In genomic region chr22:50401907-50402306, GRCh38 we compare ENCODE assay signal across 20 cellular contexts. TPM values are rescaled to one million over a fixed set of nuclear protein-coding genes. Genes with fewer than 3 reads are reported as not detected.
DNase-seq lines count a peak whose midpoint lies in the region; ATAC-seq, FAIRE-seq and TF ChIP-seq lines count a peak whose summit lies in the region.
"Had no signal": no experiment of that assay in that cellular context is flagged by ENCODE, and none has a peak within 500 bp of the region (broad histone marks: within the 10 kb centered on the region; RNA-seq: fewer than 3 reads in every experiment).

No MANE protein-coding gene starts in this region.

- H3K27ac Mint-ChIP-seq in H9: no peak overlapping the region
- H3K27ac Mint-ChIP-seq in brain: peak overlapping the region in 4 of 5 experiments; percentile 23 to 86 (median 64)
- peak overlapping the region; percentile 13 to 93 for H3K27ac Mint-ChIP-seq in natural killer cell
- H3K27ac Mint-ChIP-seq: B cell had no signal

- peaks cover 8 to 10% of the 10 kb centered on the region in 2 experiments for H3K4me1 Mint-ChIP-seq in H9
- H3K4me1 Mint-ChIP-seq in brain: peaks cover 21% of the 10 kb centered on the region
- peaks cover 50 to 59% of the 10 kb centered on the region in 2 donors for H3K4me1 Mint-ChIP-seq in natural killer cell

- H2BK20ac ChIP-seq in H9 (ENCODE audit: low read depth, low read length, poor library complexity, severe bottlenecking): no peak overlapping the region

- H3K79me1 ChIP-seq in H9 (ENCODE audit: insufficient read depth, low read depth, low read length, poor library complexity, severe bottlenecking): peaks cover 2% of the 10 kb centered on the region

- H4K5ac ChIP-seq in H9 (ENCODE audit: insufficient read length, low read depth, low read length): no peak overlapping the region

- DNase-seq in H9 (no peak), natural killer cell (no peak), spleen (no peak), H54 (ENCODE audit: insufficient read length, low spot score) (no peak), NCI-H2227 treated with DMSO at 0.1 percent for 48 hours (lab: John Stamatoyannopoulos, UW) (no peak), DMS 273 treated with DMSO at 0.1 percent for 48 hours (lab: John Stamatoyannopoulos, UW) (no peak)
- DNase-seq: CD4-positive, alpha-beta memory T cell; EL; GM23248; KG1; MV-4-11; NCI-H187; NCI-H345; NCI-H524 treated with DMSO at 0.1 percent for 48 hours; SHP77; SK-N-SH had no signal

- H3K36me3 ChIP-seq in spleen: peaks cover 0 to 73% (median 5%) of the 10 kb centered on the region in 6 donors

- H3K9ac ChIP-seq in H9 (ENCODE audit: extremely low read depth, insufficient read length, low read length): peak overlapping the region; percentile 18
- H3K9ac ChIP-seq: GM23248, SK-N-SH had no signal

- H3K18ac ChIP-seq in H9 (ENCODE audit: insufficient read length, low read depth, low read length): no peak overlapping the region

- peaks cover 10 to 48% (median 25%) of the 10 kb centered on the region in 3 experiments; a peak in 6 of 7 replicates for H3K36me3 Mint-ChIP-seq in H9 (ENCODE audit: insufficient read depth in 1 of 3, low read depth in 3 of 3)
- peaks cover 47% of the 10 kb centered on the region for H3K36me3 Mint-ChIP-seq in brain
- H3K36me3 Mint-ChIP-seq in natural killer cell: no peaks in the 10 kb centered on the region

- H3K4ac ChIP-seq in H9 (ENCODE audit: low read depth, low read length): no peak overlapping the region

- intact Hi-C loops in natural killer cell (cut with micrococcal nuclease): no loop called here
- intact Hi-C loops in spleen (cut with DNase I; ENCODE audit: low total_unique reads): no loop called here

- FAIRE-seq in H54 (lab: Jason Lieb, UNC): no peak
- FAIRE-seq: GM12891 had no signal

- no peaks in the 10 kb centered on the region for H3K9me3 ChIP-seq in H9 (ENCODE audit: control insufficient read depth, low read depth, low read length)
- H3K9me3 ChIP-seq in spleen: no peaks in the 10 kb centered on the region
- H3K9me3 ChIP-seq: SK-N-SH had no signal

- TF ChIP-seq POLR2A in spleen (IDR thresholded peaks at IDR 0.05) (no peak), H54 (IDR thresholded peaks at IDR 0.05; ENCODE audit: low read depth, low read length) (no peak)

- H3K4me2 ChIP-seq in H9 (ENCODE audit: insufficient read depth, insufficient read length, low read length): no peak overlapping the region
- H3K4me2 ChIP-seq: SK-N-SH had no signal

- TF ChIP-seq CTCF in H9 (conservative IDR thresholded peaks at IDR 0.05): no peak
- no peak for TF ChIP-seq CTCF in brain (conservative IDR thresholded peaks at IDR 0.05)
- no peak for TF ChIP-seq CTCF in natural killer cell (IDR thresholded peaks at IDR 0.05)
- TF ChIP-seq CTCF in spleen (IDR thresholded peaks at IDR 0.05 in 8 of 11, conservative IDR thresholded peaks at IDR 0.05 in 3 of 11): no peak

- H3K4me3 Mint-ChIP-seq in H9: no peak overlapping the region
- no peak overlapping the region for H3K4me3 Mint-ChIP-seq in brain
- peak overlapping the region; percentile 35 for H3K4me3 Mint-ChIP-seq in natural killer cell
- H3K4me3 Mint-ChIP-seq: B cell; CD4-positive, alpha-beta memory T cell had no signal

- no peaks in the 10 kb centered on the region; the same call in 1 of the 2 replicates for H3K79me2 ChIP-seq in H9 (ENCODE audit: insufficient read depth, low read length)

- H3K4me1 ChIP-seq in H9 (ENCODE audit: insufficient read depth, low read length): no peaks in the 10 kb centered on the region
- H3K4me1 ChIP-seq in spleen: peaks cover 20 to 77% (median 42%) of the 10 kb centered on the region in 6 donors

- H3K27me3 Mint-ChIP-seq in H9 (ENCODE audit: low read depth) (no peaks in the 10 kb centered on the region), brain (peaks cover 5% of the 10 kb centered on the region), natural killer cell (ENCODE audit: low read depth in 2 of 2) (no peaks in the 10 kb centered on the region)
- H3K27me3 Mint-ChIP-seq: B cell; CD4-positive, alpha-beta memory T cell had no signal

- H3K4me3 ChIP-seq in spleen: no peak overlapping the region
- H3K4me3 ChIP-seq: GM23248 had no signal

- no peak for ATAC-seq in natural killer cell
- ATAC-seq: HCT116 had no signal

- no CpG with 5 or more reads among the region's 4 CpGs for WGBS in H9 (ENCODE audit: extremely low coverage, insufficient read length, low lambda C conversion rate)
- 89 to 96% (median 92%) methylated on average over 4 of the region's 4 CpGs for WGBS in spleen, 5 donors

- H3T11ph ChIP-seq in H9 (ENCODE audit: low read length): no peak overlapping the region

- no peak overlapping the region for H4K91ac ChIP-seq in H9 (ENCODE audit: insufficient read length, low read depth, low read length)

- no peak overlapping the region for H3K14ac ChIP-seq in H9 (ENCODE audit: insufficient read depth, low read length)

- no peaks in the 10 kb centered on the region for H4K20me1 ChIP-seq in H9 (ENCODE audit: control insufficient read depth, insufficient read depth, insufficient read length)

- no peak overlapping the region for H4K8ac ChIP-seq in H9 (replicated peaks; ENCODE audit: insufficient read length, low read depth, low read length)

- no peak overlapping the region for H2BK12ac ChIP-seq in H9 (ENCODE audit: insufficient read length, low read depth, low read length)

- H3K27me3 ChIP-seq in H9 (ENCODE audit: insufficient read depth, low read length) (no peaks in the 10 kb centered on the region), spleen (replicated peaks in 1 of 7) (no peaks in the 10 kb centered on the region)

- no peak overlapping the region for H3K23ac ChIP-seq in H9 (ENCODE audit: insufficient read length, low read depth, low read length)

- H3K27ac ChIP-seq in H9 (ENCODE audit: insufficient read length, low read depth, low read length) (no peak overlapping the region), spleen (peak overlapping the region in 1 of 8 donors; percentile 2)
- H3K27ac ChIP-seq: GM23248 had no signal

- H2AFZ ChIP-seq in H9 (ENCODE audit: low read length): no peak overlapping the region
- H2AFZ ChIP-seq: GM23248 had no signal

- H3K9me3 Mint-ChIP-seq in H9 (no peaks in the 10 kb centered on the region; a peak in 1 of 5 replicates), brain (no peaks in the 10 kb centered on the region), natural killer cell (no peaks in the 10 kb centered on the region)
- H3K9me3 Mint-ChIP-seq: CD4-positive, alpha-beta memory T cell had no signal

- H2BK15ac ChIP-seq in H9 (ENCODE audit: low read depth, low read length): no peak overlapping the region

- no peak overlapping the region for H2BK5ac ChIP-seq in H9 (ENCODE audit: insufficient read length, low read length)

- no peak overlapping the region for H2AK5ac ChIP-seq in H9 (ENCODE audit: insufficient read length, low read length)

- H3K56ac ChIP-seq in H9 (ENCODE audit: insufficient read length, low read depth, low read length): no peak overlapping the region

- H3K23me2 ChIP-seq in H9 (ENCODE audit: insufficient read length, low read depth, low read length, poor library complexity, severe bottlenecking): peaks cover 3% of the 10 kb centered on the region

- H2BK120ac ChIP-seq in H9 (ENCODE audit: low read depth, low read length, poor library complexity, severe bottlenecking): no peak overlapping the region

RNA-seq across cellular contexts. Expression of gene PPP6R2, which starts 58.8 kb away (rescaled TPM):
- total RNA-seq in H9 (2021): 41.2 and 42.6 TPM in 2 replicates
- polyA plus RNA-seq in brain (ENCODE audit: insufficient read depth, low read depth, low replicate concordance): 32.0 TPM
- total RNA-seq in natural killer cell: 100 to 1,000 TPM in 1 of 3 donors, 10 to 100 TPM in 2; 76.0 to 103 (median 78.1) TPM
- total RNA-seq in spleen: 10 to 100 TPM; 54.0 to 76.2 (median 64.7) TPM
- polyA plus RNA-seq in spleen: 10 to 100 TPM; 23.6 to 48.7 (median 27.8) TPM

Comparison
In these comparisons a context has a peak if more than half of its experiments do, and no peak if none do; other contexts are left out.
1. H3K27ac Mint-ChIP-seq: peak in brain (4 of 5) and natural killer cell (2 of 2); none in H9 (0 of 3).